27 cellular contexts compared by ENCODE assay signal in genomic region chr1:56965916-56966697, GRCh38. TPM values are rescaled to one million over a fixed set of nuclear protein-coding genes. Genes with fewer than 3 reads are reported as not detected.
"Had no signal": no experiment of that assay in that cellular context is flagged by ENCODE, and none has a peak within 500 bp of the region (broad histone marks: within the 10 kb centered on the region; RNA-seq: fewer than 3 reads in every experiment).

Gene C8B (minus strand): TSS chr1:56966015. CDS start chr1:56965948, 67 bp downstream.

- H3K36me3 Mint-ChIP-seq: activated CD8-positive, alpha-beta memory T cell treated with anti-CD3 and anti-CD28 coated beads, Interleukin-2, amount 10 ng/mL, durations not matched to agents 7 days and 5 days; activated naive CD4-positive, alpha-beta T cell treated with anti-CD3 and anti-CD28 coated beads, Interleukin-2, amount 50 U/mL, for 24 hours; brain; naive B cell had no signal

- ATAC-seq: activated CD8-positive, alpha-beta memory T cell treated with anti-CD3 and anti-CD28 coated beads, Interleukin-2, amount 10 ng/mL, durations not matched to agents 7 days and 5 days; activated CD8-positive, alpha-beta T cell treated with anti-CD3 and anti-CD28 coated beads for 36 hours; esophagus mucosa; lower lobe of right lung; mucosa of descending colon; psoas muscle; stimulated activated naive CD8-positive, alpha-beta T cell treated with anti-CD3 and anti-CD28 coated beads, Interleukin-15, amount 100 ng/mL, for 72 hours had no signal

- H3K4me1 ChIP-seq: lower lobe of right lung, psoas muscle, right atrium auricular region, tibial nerve had no signal

- H3K36me3 ChIP-seq: lower lobe of right lung, ovary, right atrium auricular region, tibial nerve had no signal

- H3K27ac ChIP-seq: lower lobe of right lung, ovary, psoas muscle, right atrium auricular region, tibial nerve had no signal

- H3K9me3 ChIP-seq: lower lobe of right lung, mucosa of descending colon, ovary, psoas muscle, right atrium auricular region had no signal

- H3K27me3 Mint-ChIP-seq: activated CD4-positive, alpha-beta T cell treated with anti-CD3 and anti-CD28 coated beads, Interleukin-2, amount 10 ng/mL, durations not matched to agents 24 days and 14 days; activated CD8-positive, alpha-beta memory T cell treated with anti-CD3 and anti-CD28 coated beads, Interleukin-2, amount 10 ng/mL, durations not matched to agents 7 days and 5 days; brain; central memory CD8-positive, alpha-beta T cell had no signal

- H3K27ac Mint-ChIP-seq: activated CD4-positive, alpha-beta T cell treated with anti-CD3 and anti-CD28 coated beads, Interleukin-2, amount 10 ng/mL, durations not matched to agents 24 days and 14 days; activated CD8-positive, alpha-beta memory T cell treated with anti-CD3 and anti-CD28 coated beads, Interleukin-2, amount 10 ng/mL, durations not matched to agents 7 days and 5 days; activated CD8-positive, alpha-beta T cell treated with anti-CD3 and anti-CD28 coated beads for 36 hours; activated naive CD4-positive, alpha-beta T cell treated with anti-CD3 and anti-CD28 coated beads, Interleukin-2, amount 50 U/mL, for 24 hours; naive B cell had no signal

- H3K4me3 ChIP-seq: lower lobe of right lung, mucosa of descending colon, ovary, psoas muscle, right atrium auricular region, tibial nerve had no signal

- H3K27me3 ChIP-seq: ovary, right atrium auricular region, tibial nerve had no signal

- DNase-seq: activated CD4-positive, alpha-beta T cell treated with anti-CD3 and anti-CD28 coated beads, Interleukin-2, amount 10 ng/mL, durations not matched to agents 24 days and 14 days; activated CD8-positive, alpha-beta memory T cell treated with anti-CD3 and anti-CD28 coated beads, Interleukin-2, amount 10 ng/mL, durations not matched to agents 7 days and 5 days; activated CD8-positive, alpha-beta T cell treated with anti-CD3 and anti-CD28 coated beads for 36 hours; activated gamma-delta T cell treated with Interleukin-2 at 50 U/mL for 16 hours; activated T-cell treated with anti-CD3 and anti-CD28 coated beads for 4 hours; anterior cingulate cortex; effector memory CD4-positive, alpha-beta T cell; foreskin melanocyte; glutamatergic neuron; hippocampal formation; lower lobe of right lung; mesendoderm; mucosa of descending colon; naive B cell; ovary; psoas muscle; stimulated activated CD4-positive, alpha-beta T cell treated with anti-CD3 and anti-CD28 coated beads, Interleukin-12 subunit alpha, Interleukin-12 subunit beta, amount 100 ng/mL, for 4 hours; stimulated activated naive CD8-positive, alpha-beta T cell treated with anti-CD3 and anti-CD28 coated beads, Interleukin-15, amount 100 ng/mL, for 72 hours had no signal

- H3K9me3 Mint-ChIP-seq: activated CD4-positive, alpha-beta T cell treated with anti-CD3 and anti-CD28 coated beads, Interleukin-2, amount 10 ng/mL, durations not matched to agents 24 days and 14 days; brain; central memory CD8-positive, alpha-beta T cell had no signal

- H3K4me1 Mint-ChIP-seq: activated CD4-positive, alpha-beta T cell treated with anti-CD3 and anti-CD28 coated beads, Interleukin-2, amount 10 ng/mL, durations not matched to agents 24 days and 14 days; activated CD8-positive, alpha-beta memory T cell treated with anti-CD3 and anti-CD28 coated beads, Interleukin-2, amount 10 ng/mL, durations not matched to agents 7 days and 5 days; activated naive CD4-positive, alpha-beta T cell treated with anti-CD3 and anti-CD28 coated beads, Interleukin-2, amount 50 U/mL, for 24 hours; central memory CD8-positive, alpha-beta T cell; naive B cell; stimulated activated naive CD8-positive, alpha-beta T cell treated with anti-CD3 and anti-CD28 coated beads, Interleukin-15, amount 100 ng/mL, for 72 hours had no signal

- H3K4me3 Mint-ChIP-seq: activated CD4-positive, alpha-beta T cell treated with anti-CD3 and anti-CD28 coated beads, Interleukin-2, amount 10 ng/mL, durations not matched to agents 24 days and 14 days; activated CD8-positive, alpha-beta memory T cell treated with anti-CD3 and anti-CD28 coated beads, Interleukin-2, amount 10 ng/mL, durations not matched to agents 7 days and 5 days; activated CD8-positive, alpha-beta T cell treated with anti-CD3 and anti-CD28 coated beads for 36 hours; activated naive CD4-positive, alpha-beta T cell treated with anti-CD3 and anti-CD28 coated beads, Interleukin-2, amount 50 U/mL, for 24 hours; brain; central memory CD8-positive, alpha-beta T cell; stimulated activated naive CD8-positive, alpha-beta T cell treated with anti-CD3 and anti-CD28 coated beads, Interleukin-15, amount 100 ng/mL, for 72 hours had no signal

RNA-seq across cellular contexts. Expression of gene C8B, which starts in this region (rescaled TPM):
- total RNA-seq: activated CD4-positive, alpha-beta T cell treated with anti-CD3 and anti-CD28 coated beads, Interleukin-2, amount 10 ng/mL, durations not matched to agents 24 days and 14 days; activated CD8-positive, alpha-beta memory T cell treated with anti-CD3 and anti-CD28 coated beads, Interleukin-2, amount 10 ng/mL, durations not matched to agents 7 days and 5 days; activated CD8-positive, alpha-beta T cell treated with anti-CD3 and anti-CD28 coated beads for 36 hours; dermis microvascular lymphatic vessel endothelial cell; endothelial cell of umbilical vein; esophagus mucosa; mucosa of descending colon; psoas muscle; right atrium auricular region; T-helper 2 cell treated with Interferon-gamma antibody and Interleukin-4, amounts not matched to agents 100 ng/mL and 5 ng/mL, for 36 hours; tibial nerve had no signal
- polyA plus RNA-seq: endothelial cell of umbilical vein, ovary, psoas muscle had no signal
